Comparison of ENCODE assay signal across 18 cellular contexts in the genomic region with DNA sequence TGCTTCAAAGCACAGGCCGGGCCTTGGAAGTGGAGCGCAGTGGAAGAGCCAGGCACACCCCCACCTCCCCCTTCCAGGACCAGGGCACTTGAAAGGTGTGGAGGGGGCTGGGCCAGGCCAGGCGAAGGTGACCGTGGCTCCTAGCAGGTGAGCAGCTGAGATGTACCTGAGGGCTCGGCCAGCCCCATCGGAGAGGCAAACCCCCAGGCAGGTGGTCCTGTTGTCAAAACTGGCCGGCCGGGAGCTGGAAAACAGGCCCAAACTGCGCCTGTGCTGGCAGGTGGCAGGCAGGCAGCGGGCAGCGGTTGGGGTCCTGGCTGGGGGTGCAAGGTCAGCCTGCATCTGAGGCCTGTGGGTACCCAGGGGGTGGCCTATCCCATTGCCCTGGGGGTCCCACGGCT.
DNase-seq lines count a peak whose midpoint lies in the region; ATAC-seq and TF ChIP-seq lines count a peak whose summit lies in the region.
"Had no signal": no experiment of that assay in that cellular context is flagged by ENCODE, and none has a peak within 500 bp of the region (broad histone marks: within the 10 kb centered on the region; RNA-seq: fewer than 3 reads in every experiment).

No MANE protein-coding gene starts in this region.

- H3K23ac ChIP-seq in neuronal stem cell (ENCODE audit: low read depth, low read length, poor library complexity): no peak overlapping the region

- H3K4me2 ChIP-seq in neuronal stem cell (ENCODE audit: insufficient read depth, low read length, poor library complexity, severe bottlenecking): no peak overlapping the region
- H3K4me2 ChIP-seq: A549 had no signal

- H2BK120ac ChIP-seq in neuronal stem cell (ENCODE audit: low read depth, low read length): no peak overlapping the region

- H3K27ac ChIP-seq in neuronal stem cell (replicated peaks; ENCODE audit: low read length): no peak overlapping the region
- H3K27ac ChIP-seq in thyroid gland: no peak overlapping the region
- H3K27ac ChIP-seq: 22Rv1, A549, C4-2B, HL-60 had no signal

- no peak for TF ChIP-seq CTCF in thyroid gland (IDR thresholded peaks at IDR 0.05)

- no peak overlapping the region for H3K4ac ChIP-seq in neuronal stem cell (ENCODE audit: low read length)

- H3K36me3 ChIP-seq in neuronal stem cell (replicated peaks in 1 of 2; ENCODE audit: control insufficient read depth in 2 of 2, insufficient read depth in 2 of 2, low read length in 2 of 2) (no peaks in the 10 kb centered on the region), thyroid gland (no peaks in the 10 kb centered on the region)

- no CpG with 5 or more reads among the region's 12 CpGs for WGBS in neuronal stem cell (ENCODE audit: extremely low coverage in 2 of 2, insufficient read length in 2 of 2, insufficient replicate concordance in 1 of 2), 2 donors
- WGBS in thyroid gland, 2 donors: 36 to 70% methylated on average over 6 to 10 of the region's 12 CpGs

- DNase-seq in activated effector memory CD4-positive, alpha-beta T cell treated with anti-CD3 and anti-CD28 coated beads, Interleukin-2, amount 50 U/mL, for 16 hours: peak; percentile 61
- no peak for DNase-seq in activated effector memory CD4-positive, alpha-beta T cell treated with Interleukin-2 at 50 U/mL for 16 hours
- DNase-seq in neuronal stem cell (ENCODE audit: low spot score) (no peak), thyroid gland (peak; percentile 18 to 59), NCI-H748 treated with DMSO at 0.1 percent for 48 hours (lab: John Stamatoyannopoulos, UW) (no peak), Right ventricle myocardium inferior (ENCODE audit: missing footprints) (no peak)
- DNase-seq: AML-193; Caco-2; CD4-positive, alpha-beta T cell; DMS153; DMS79 treated with DMSO at 0.1 percent for 48 hours; GF-D8; HCEC 1CT had no signal

- no peak overlapping the region for H2AK5ac ChIP-seq in neuronal stem cell (ENCODE audit: low read depth, low read length)

- H2BK15ac ChIP-seq in neuronal stem cell (ENCODE audit: low read length): no peak overlapping the region

- no peak overlapping the region for H4K8ac ChIP-seq in neuronal stem cell (ENCODE audit: low read depth, low read length)

- no peaks in the 10 kb centered on the region for H3K4me1 ChIP-seq in neuronal stem cell (ENCODE audit: control insufficient read depth in 2 of 2, insufficient read depth in 1 of 2, low read depth in 1 of 2, low read length in 2 of 2)
- no peaks in the 10 kb centered on the region for H3K4me1 ChIP-seq in thyroid gland
- H3K4me1 ChIP-seq: Caco-2 had no signal

- no peak overlapping the region for H3K9ac ChIP-seq in neuronal stem cell (ENCODE audit: low read depth, low read length, poor library complexity)

- H3K27me3 ChIP-seq in neuronal stem cell (ENCODE audit: control insufficient read depth in 3 of 3, insufficient read depth in 3 of 3, low read depth in 1 of 3, low read length in 3 of 3): no peaks in the 10 kb centered on the region
- no peaks in the 10 kb centered on the region for H3K27me3 ChIP-seq in thyroid gland

- no peak overlapping the region for H2AFZ ChIP-seq in neuronal stem cell (ENCODE audit: low read length)

- no peak for TF ChIP-seq POLR2A in thyroid gland (IDR thresholded peaks at IDR 0.05)

- peaks cover 6% of the 10 kb centered on the region for H3K79me1 ChIP-seq in neuronal stem cell (ENCODE audit: low read depth, low read length)

- intact Hi-C loops in thyroid gland (cut with DNase I) (loop anchor here (10.0 kb wide), 1 partner anchor 305 kb away; no protein-coding TSS in a partner anchor), Right ventricle myocardium inferior (cut with DNase I) (no loop called here)

- H2BK12ac ChIP-seq in neuronal stem cell (ENCODE audit: low read length): no peak overlapping the region

- H4K91ac ChIP-seq in neuronal stem cell (ENCODE audit: low read depth, low read length, poor library complexity): no peak overlapping the region

- ATAC-seq in GM21717 (IDR thresholded peaks at IDR 0.05; ENCODE audit: unreplicated experiment): no peak
- no peak for ATAC-seq in Right ventricle myocardium inferior
- ATAC-seq: A549 had no signal

- H3K9me3 ChIP-seq in neuronal stem cell (replicated peaks in 1 of 2; ENCODE audit: control insufficient read depth in 2 of 2, insufficient read depth in 1 of 2, low read depth in 1 of 2, low read length in 2 of 2) (peaks cover 2 to 5% of the 10 kb centered on the region in 2 donors), thyroid gland (no peaks in the 10 kb centered on the region)
- H3K9me3 ChIP-seq: A549, Caco-2 had no signal

- H2BK5ac ChIP-seq in neuronal stem cell (ENCODE audit: low read length): peak overlapping the region; percentile 82

- no peak overlapping the region for H3K4me3 ChIP-seq in neuronal stem cell (ENCODE audit: low read length in 2 of 2)
- no peak overlapping the region for H3K4me3 ChIP-seq in thyroid gland (replicated peaks in 1 of 3)
- H3K4me3 ChIP-seq: A549 had no signal

- H3K18ac ChIP-seq in neuronal stem cell (ENCODE audit: low read length): peak overlapping the region; percentile 80

- H3K14ac ChIP-seq in neuronal stem cell (ENCODE audit: low read length): no peak overlapping the region

Comparison
In these comparisons a context has a peak if more than half of its experiments do, and no peak if none do; other contexts are left out.
1. DNase-seq: peak in activated effector memory CD4-positive, alpha-beta T cell treated with anti-CD3 and anti-CD28 coated beads, Interleukin-2, amount 50 U/mL, for 16 hours (single experiment) and thyroid gland (2 of 2); none in activated effector memory CD4-positive, alpha-beta T cell treated with Interleukin-2 at 50 U/mL for 16 hours (single experiment), neuronal stem cell (single experiment), NCI-H748 treated with DMSO at 0.1 percent for 48 hours (single experiment) and Right ventricle myocardium inferior (single experiment).